In genomic region chr12:89542912-89543592, GRCh38 we compare ENCODE assay signal across 1 cellular context.
TF ChIP-seq lines count a peak whose summit lies in the region.

No MANE protein-coding gene starts in this region.

TF ChIP-seq in GM12878, 131 proteins besides CTCF, POLR2A, EP300 and RAD21 (continued from another document):
- no peak for TF ChIP-seq IRF3 (IDR thresholded peaks at IDR 0.05)
- TF ChIP-seq SREBF2 (IDR thresholded peaks at IDR 0.05; ENCODE audit: low read length), result no peak
- no peak for TF ChIP-seq SMAD5 (IDR thresholded peaks at IDR 0.05; ENCODE audit: low read depth)
- no peak for TF ChIP-seq CHD2 (IDR thresholded peaks at IDR 0.05; ENCODE audit: borderline replicate concordance, low read depth, low read length)
- TF ChIP-seq HCFC1 (IDR thresholded peaks at IDR 0.05; ENCODE audit: low read length), result no peak
- TF ChIP-seq ZNF622 (IDR thresholded peaks at IDR 0.05), result no peak
- no peak for TF ChIP-seq NR2C1 (IDR thresholded peaks at IDR 0.05)
- TF ChIP-seq RELA (IDR thresholded peaks at IDR 0.05; ENCODE audit: borderline replicate concordance, partially characterized antibody), result no peak
- no peak for TF ChIP-seq SUZ12 (IDR thresholded peaks at IDR 0.05; ENCODE audit: unreplicated experiment)
- no peak for TF ChIP-seq BMI1 (IDR thresholded peaks at IDR 0.05; ENCODE audit: borderline replicate concordance)
- no peak for TF ChIP-seq ZBTB4 (CRISPR knock-in tag; IDR thresholded peaks at IDR 0.05)
- no peak for TF ChIP-seq CHD4 (IDR thresholded peaks at IDR 0.05)
- TF ChIP-seq SKIL (IDR thresholded peaks at IDR 0.05; ENCODE audit: low read depth, poor library complexity, severe bottlenecking), result no peak
- TF ChIP-seq MAX (IDR thresholded peaks at IDR 0.05; ENCODE audit: low read depth, low read length), result no peak
- TF ChIP-seq ZNF274 (IDR thresholded peaks at IDR 0.05; ENCODE audit: insufficient read depth, insufficient read length), result no peak
- no peak for TF ChIP-seq SUPT20H (IDR thresholded peaks at IDR 0.05; ENCODE audit: borderline replicate concordance, control insufficient read depth, low read depth, low read length)
- no peak for TF ChIP-seq GATAD2B (conservative IDR thresholded peaks at IDR 0.05; ENCODE audit: low read depth)
- TF ChIP-seq ZBED1 (IDR thresholded peaks at IDR 0.05; ENCODE audit: borderline replicate concordance), result no peak
- peak; percentile 68; the same call in 1 of the 2 replicates for TF ChIP-seq YY1 (IDR thresholded peaks at IDR 0.05; ENCODE audit: low read depth, low read length)
- TF ChIP-seq DPF2 (IDR thresholded peaks at IDR 0.05), result no peak
- TF ChIP-seq BCL11A (IDR thresholded peaks at IDR 0.05; ENCODE audit: low read depth, low read length), result no peak
- no peak for TF ChIP-seq MTA3 (IDR thresholded peaks at IDR 0.05; ENCODE audit: borderline replicate concordance, low read length)
- peak; percentile 19; the same call in 1 of the 2 replicates for TF ChIP-seq EED (IDR thresholded peaks at IDR 0.05; ENCODE audit: low read depth)
- TF ChIP-seq RUNX3 (IDR thresholded peaks at IDR 0.05; ENCODE audit: low read length), result peak; percentile 7; the same call in 1 of the 2 replicates
- no peak for TF ChIP-seq MYB (IDR thresholded peaks at IDR 0.05; ENCODE audit: borderline replicate concordance, low read depth, low read length)
- no peak for TF ChIP-seq KLF5 (IDR thresholded peaks at IDR 0.05; ENCODE audit: partially characterized antibody)
- 0 out of 2 replicates have a peak, but pooled peaks have one; percentile 50 for TF ChIP-seq STAT3 (IDR thresholded peaks at IDR 0.05; ENCODE audit: low read depth, low read length)
- TF ChIP-seq MLLT1 (IDR thresholded peaks at IDR 0.05), result no peak
- no peak for TF ChIP-seq HDGF (IDR thresholded peaks at IDR 0.05)
- TF ChIP-seq SMC3 (IDR thresholded peaks at IDR 0.05; ENCODE audit: borderline replicate concordance, low read length), result peak; percentile 95
- TF ChIP-seq CUX1 (IDR thresholded peaks at IDR 0.05; ENCODE audit: insufficient replicate concordance, low read depth, low read length), result no peak
- TF ChIP-seq ASH2L (IDR thresholded peaks at IDR 0.05; ENCODE audit: borderline replicate concordance, low read depth), result no peak
